In the genomic region with DNA sequence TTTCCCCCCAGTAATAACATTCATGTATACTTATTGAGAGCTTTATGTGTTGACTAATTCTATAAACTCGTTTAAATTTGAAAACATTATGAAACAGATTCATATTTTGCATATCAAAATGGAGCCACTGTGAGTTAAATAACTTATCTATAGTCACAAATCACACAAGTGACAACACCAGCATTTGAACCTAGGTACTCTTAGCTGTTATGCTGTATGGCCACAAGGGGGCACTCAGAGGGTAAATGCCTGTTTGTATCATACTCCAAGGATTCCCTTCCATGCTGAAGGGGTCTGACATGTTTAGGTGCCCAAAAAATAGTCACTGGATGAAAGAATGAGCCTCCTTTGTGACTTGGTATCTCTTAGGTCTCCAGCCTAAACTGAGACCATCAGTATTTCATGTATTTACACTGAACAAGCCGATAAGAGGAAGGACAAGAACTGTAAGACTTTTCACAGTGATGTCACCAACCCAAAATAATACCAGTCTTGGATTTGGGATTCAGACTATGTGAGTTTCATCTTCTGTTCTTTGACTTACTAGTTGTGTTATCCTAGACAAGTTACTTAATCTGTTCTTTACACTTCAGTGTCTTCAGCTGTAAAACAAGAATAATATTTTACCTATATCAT, we compare ENCODE assay signal across 8 cellular contexts. TPM values are rescaled to one million over a fixed set of nuclear protein-coding genes. Genes with fewer than 3 reads are reported as not detected.
DNase-seq lines count a peak whose midpoint lies in the region; ATAC-seq and TF ChIP-seq lines count a peak whose summit lies in the region.
"Had no signal": no experiment of that assay in that cellular context is flagged by ENCODE, and none has a peak within 500 bp of the region (broad histone marks: within the 10 kb centered on the region; RNA-seq: fewer than 3 reads in every experiment).

No MANE protein-coding gene starts in this region.

- no peak overlapping the region for H3K27ac Mint-ChIP-seq in T-helper 17 cell
- no peak overlapping the region for H3K27ac Mint-ChIP-seq in effector memory CD8-positive, alpha-beta T cell

- TF ChIP-seq RAD21 in Ishikawa (IDR thresholded peaks at IDR 0.05; ENCODE audit: low read depth), result peak; percentile 60

- H3K36me3 Mint-ChIP-seq in T-helper 17 cell (ENCODE audit: low read depth), result no peaks in the 10 kb centered on the region
- H3K36me3 Mint-ChIP-seq in effector memory CD8-positive, alpha-beta T cell (ENCODE audit: insufficient read depth), result no peaks in the 10 kb centered on the region

- no peaks in the 10 kb centered on the region for H3K4me1 Mint-ChIP-seq in T-helper 17 cell
- no peaks in the 10 kb centered on the region for H3K4me1 Mint-ChIP-seq in effector memory CD8-positive, alpha-beta T cell (ENCODE audit: low read depth in 2 of 2)
- H3K4me1 Mint-ChIP-seq: central memory CD8-positive, alpha-beta T cell had no signal

- H3K27ac ChIP-seq in tibial nerve, result no peak overlapping the region

- peaks cover 54% of the 10 kb centered on the region for H3K27me3 Mint-ChIP-seq in T-helper 17 cell
- H3K27me3 Mint-ChIP-seq in effector memory CD8-positive, alpha-beta T cell, result peaks cover 28 to 43% of the 10 kb centered on the region in 2 donors

- in situ Hi-C loops in G401 (cut with HindIII; ENCODE audit: low sequenced_read_pairs), result no loop called here

- no peak for TF ChIP-seq POLR2A in tibial nerve (IDR thresholded peaks at IDR 0.05)

- H3K4me3 ChIP-seq in mucosa of descending colon (no peak overlapping the region), tibial nerve (no peak overlapping the region)

- no peaks in the 10 kb centered on the region for H3K9me3 Mint-ChIP-seq in effector memory CD8-positive, alpha-beta T cell
- H3K9me3 Mint-ChIP-seq: central memory CD8-positive, alpha-beta T cell had no signal

- TF ChIP-seq CTCF in mucosa of descending colon (IDR thresholded peaks at IDR 0.05) (peak; percentile 76), tibial nerve (IDR thresholded peaks at IDR 0.05) (peak; percentile 54 to 67 (median 59))

- H3K4me1 ChIP-seq in mucosa of descending colon (ENCODE audit: low read depth) (no peaks in the 10 kb centered on the region), tibial nerve (no peaks in the 10 kb centered on the region)

- TF ChIP-seq EP300 in Ishikawa (IDR thresholded peaks at IDR 0.05; ENCODE audit: borderline replicate concordance) (no peak), tibial nerve (IDR thresholded peaks at IDR 0.05) (no peak)

- H3K36me3 ChIP-seq in mucosa of descending colon (ENCODE audit: low read depth), result no peaks in the 10 kb centered on the region
- no peaks in the 10 kb centered on the region for H3K36me3 ChIP-seq in tibial nerve

- H3K9me3 ChIP-seq in T-helper 17 cell (ENCODE audit: control insufficient read depth, low read length, poor library complexity, severe bottlenecking) (no peaks in the 10 kb centered on the region), mucosa of descending colon (no peaks in the 10 kb centered on the region), tibial nerve (no peaks in the 10 kb centered on the region)

- H3K4me3 Mint-ChIP-seq in T-helper 17 cell, result no peak overlapping the region
- no peak overlapping the region for H3K4me3 Mint-ChIP-seq in effector memory CD8-positive, alpha-beta T cell
- H3K4me3 Mint-ChIP-seq: central memory CD8-positive, alpha-beta T cell had no signal

- no peaks in the 10 kb centered on the region for H3K27me3 ChIP-seq in tibial nerve

- peak; percentile 4 for DNase-seq in G401 (ENCODE audit: low spot score)
- DNase-seq in T-helper 17 cell, result peak in 1 of 3 donors; percentile 15
- DNase-seq in effector memory CD8-positive, alpha-beta T cell, result peak; percentile 6 to 24 (median 11)
- DNase-seq in mucosa of descending colon, result peak in 1 of 3 donors; percentile 47
- DNase-seq in tibial nerve (ENCODE audit: low spot score in 2 of 2), result peak in 1 of 2 donors; percentile 13

- peak; percentile 90 for ATAC-seq in GM21381 (IDR thresholded peaks at IDR 0.05; ENCODE audit: unreplicated experiment)
- ATAC-seq in T-helper 17 cell, result peak; percentile 49
- ATAC-seq in effector memory CD8-positive, alpha-beta T cell (replicated peaks), result peak; percentile 42
- ATAC-seq in mucosa of descending colon, result peak; percentile 66

- intact Hi-C loops in mucosa of descending colon (cut with DNase I, micrococcal nuclease), result loop anchor here (5.0 to 10.0 kb wide), 2 partner anchors 328 to 331 kb away; a partner anchor contains a TSS

- 32 to 42% methylated on average over 2 of the region's 2 CpGs for WGBS in tibial nerve, 2 donors

TF ChIP-seq in Ishikawa, 13 proteins besides CTCF, POLR2A, EP300 and RAD21:
- TF ChIP-seq YY1 (IDR thresholded peaks at IDR 0.05; ENCODE audit: low read depth), result no peak
- TF ChIP-seq EGR1 (IDR thresholded peaks at IDR 0.05), result no peak

RNA-seq across cellular contexts. Expression of a gene that starts 12.2 kb away (rescaled TPM):
- not detected in 2 replicates for total RNA-seq in G401 (2014; rRNA removed; shearing (Covaris generic))
- total RNA-seq in T-helper 17 cell, result not detected
- not detected for total RNA-seq in mucosa of descending colon
- not detected for total RNA-seq in tibial nerve

RNA-seq across cellular contexts. Expression of a gene that starts 27.2 kb away (rescaled TPM):
- total RNA-seq in G401 (2014; rRNA removed; shearing (Covaris generic)), result not detected in 2 replicates
- not detected for total RNA-seq in T-helper 17 cell
- total RNA-seq in mucosa of descending colon, result not detected
- total RNA-seq in tibial nerve, result not detected

RNA-seq across cellular contexts. Expression of a gene that starts 33.5 kb away (rescaled TPM):
- total RNA-seq in G401 (2014; rRNA removed; shearing (Covaris generic)), result not detected in 2 replicates
- total RNA-seq in T-helper 17 cell (under 1 TPM in 1 of 2 donors, not detected in 1; 0.20 TPM), mucosa of descending colon (under 1 TPM in 2 of 3 donors, not detected in 1; 0.22 to 0.23 TPM), tibial nerve (1 to 10 TPM in 3 of 4 donors, under 1 TPM in 1; 0.84 to 4.9 (median 2.1) TPM)

RNA-seq across cellular contexts. Expression of a gene that starts 35.0 kb away (rescaled TPM):
- not detected in 2 replicates for total RNA-seq in G401 (2014; rRNA removed; shearing (Covaris generic))
- total RNA-seq in T-helper 17 cell (not detected), mucosa of descending colon (not detected), tibial nerve (1 to 10 TPM in 1 of 4 donors, not detected in 3; 3.9 TPM)

RNA-seq across cellular contexts. Expression of a gene that starts 40.2 kb away (rescaled TPM):
- total RNA-seq in G401 (2014; rRNA removed; shearing (Covaris generic)), result not detected in 2 replicates
- total RNA-seq in T-helper 17 cell, result under 1 TPM; 0.29 to 0.42 TPM
- under 1 TPM; 0.32 to 0.49 (median 0.34) TPM for total RNA-seq in mucosa of descending colon
- 1 to 10 TPM; 1.2 to 3.7 (median 2.1) TPM for total RNA-seq in tibial nerve
